ENCODE assay signal across 8 cellular contexts in genomic region chr1:112707217-112708001, GRCh38. TPM values are rescaled to one million over a fixed set of nuclear protein-coding genes. Genes with fewer than 3 reads are reported as not detected.
DNase-seq lines count a peak whose midpoint lies in the region; ATAC-seq and TF ChIP-seq lines count a peak whose summit lies in the region.

No MANE protein-coding gene starts in this region.

- H3K4me2 ChIP-seq in parathyroid adenoma (ENCODE audit: low read length) = peak overlapping the region; percentile 67

- intact Hi-C loops in adrenal gland (cut with DNase I) = loop anchor here (5.0 kb wide), 5 partner anchors 35 to 320 kb away; partner anchors contain the start of genes CAPZA1 (in 1 of the 2), CTTNBP2NL (in 1 of the 2), MOV10 (in 1 of the 2) and ST7L (in 1 of the 2)
- intact Hi-C loops in heart right ventricle (cut with DNase I) = loop anchor here (1.0 to 10.0 kb wide), 16 partner anchors 33 to 973 kb away; partner anchors contain the start of genes CAPZA1 (in 6 of the 10), ST7L (in 6 of the 10), MOV10 (in 5 of the 10) and CTTNBP2NL (in 1 of the 10)

- H3K27me3 ChIP-seq in adrenal gland (no peaks in the 10 kb centered on the region), heart right ventricle (no peaks in the 10 kb centered on the region), parathyroid adenoma (ENCODE audit: control insufficient read depth, insufficient read depth, low read length) (no peaks in the 10 kb centered on the region)

- TF ChIP-seq POLR2A in adrenal gland (IDR thresholded peaks at IDR 0.05) = no peak

- ATAC-seq in HG02571 (IDR thresholded peaks at IDR 0.05; ENCODE audit: unreplicated experiment) = peak; percentile 60
- peak; percentile 61 to 78 (median 68) for ATAC-seq in heart right ventricle

- H3K27ac ChIP-seq in adrenal gland (peak overlapping the region in 4 of 5 donors; percentile 86 to 95 (median 92)), heart right ventricle (peak overlapping the region; percentile 96 to 100 (median 99)), parathyroid adenoma (peak overlapping the region; percentile 62)

- DNase-seq in MV-4-11 (lab: John Stamatoyannopoulos, UW) (peak; percentile 40), SW 1271 (lab: John Stamatoyannopoulos, UW) (peak; percentile 56 to 78), adrenal gland (peak; percentile 90 to 94 (median 92)), heart right ventricle (peak; percentile 88 to 92), KG1 (lab: John Stamatoyannopoulos, UW) (no peak)

- 6 to 16% (median 11%) methylated on average over 20 to 43 of the region's 43 CpGs for WGBS in adrenal gland, 4 donors
- WGBS in heart right ventricle, 2 donors = 5 to 6% methylated on average over 43 of the region's 43 CpGs

- peaks cover 0 to 12% of the 10 kb centered on the region in 2 donors for H3K36me3 ChIP-seq in adrenal gland (replicated peaks in 1 of 2)
- peaks cover 0 to 20% (median 9%) of the 10 kb centered on the region in 9 donors for H3K36me3 ChIP-seq in heart right ventricle
- H3K36me3 ChIP-seq in parathyroid adenoma (ENCODE audit: control insufficient read depth, insufficient read depth, low read length) = no peaks in the 10 kb centered on the region

- no peaks in the 10 kb centered on the region for H3K9me3 ChIP-seq in adrenal gland (replicated peaks in 1 of 3)
- no peaks in the 10 kb centered on the region for H3K9me3 ChIP-seq in heart right ventricle
- H3K9me3 ChIP-seq in parathyroid adenoma (ENCODE audit: control insufficient read depth, low read length) = no peaks in the 10 kb centered on the region

- H3K9ac ChIP-seq in parathyroid adenoma = no peak overlapping the region

- H2AFZ ChIP-seq in parathyroid adenoma = peak overlapping the region; percentile 93

- H3K4me1 ChIP-seq in adrenal gland (replicated peaks in 1 of 2) = peaks cover 23 to 32% of the 10 kb centered on the region in 2 donors
- H3K4me1 ChIP-seq in heart right ventricle = peaks cover 9 to 44% (median 41%) of the 10 kb centered on the region in 9 donors
- H3K4me1 ChIP-seq in parathyroid adenoma = peaks cover 22% of the 10 kb centered on the region

- H3K4me3 ChIP-seq in GM12875 (ENCODE audit: low read depth, low read length) = peak overlapping the region; percentile 84
- H3K4me3 ChIP-seq in adrenal gland = peak overlapping the region in 2 of 4 donors; percentile 85 to 99
- peak overlapping the region; percentile 89 to 100 (median 98) for H3K4me3 ChIP-seq in heart right ventricle
- H3K4me3 ChIP-seq in parathyroid adenoma (ENCODE audit: low read depth, low read length) = peak overlapping the region; percentile 94

- TF ChIP-seq CTCF in GM12875 (IDR thresholded peaks at IDR 0.05; ENCODE audit: borderline replicate concordance, insufficient read depth, low read depth, low read length) (peak; percentile 96), adrenal gland (IDR thresholded peaks at IDR 0.05) (peak; percentile 87 to 94 (median 88)), heart right ventricle (IDR thresholded peaks at IDR 0.05) (peak; percentile 91 to 97 (median 95)), parathyroid adenoma (IDR thresholded peaks at IDR 0.05) (peak; percentile 82)

- H3K79me2 ChIP-seq in parathyroid adenoma = peaks cover 2% of the 10 kb centered on the region

RNA-seq across cellular contexts. Expression of gene RHOC, which starts 0.5 kb away (rescaled TPM):
- total RNA-seq in adrenal gland = 100 to 1,000 TPM; 191 to 374 (median 235) TPM
- polyA plus RNA-seq in adrenal gland = 100 to 1,000 TPM; 186 to 242 (median 238) TPM
- 100 to 1,000 TPM; 115 to 225 (median 158) TPM for total RNA-seq in heart right ventricle
- 100 to 1,000 TPM; 156 to 408 TPM for polyA plus RNA-seq in heart right ventricle

RNA-seq across cellular contexts. Expression of gene PPM1J, which starts 7.7 kb away (rescaled TPM):
- total RNA-seq in adrenal gland (1 to 10 TPM in 3 of 8 donors, under 1 TPM in 4, not detected in 1; 0.31 to 4.7 (median 0.61) TPM), heart right ventricle (10 to 100 TPM in 1 of 10 donors, 1 to 10 TPM in 9; 5.8 to 11.0 (median 8.5) TPM)
- polyA plus RNA-seq in adrenal gland (1 to 10 TPM; 1.7 to 5.1 (median 2.7) TPM), heart right ventricle (1 to 10 TPM; 2.4 to 8.4 TPM)

RNA-seq across cellular contexts. Expression of gene MOV10, which starts 33.0 kb away (rescaled TPM):
- total RNA-seq in adrenal gland = 10 to 100 TPM; 39.1 to 86.7 (median 58.1) TPM
- polyA plus RNA-seq in adrenal gland = 100 to 1,000 TPM in 2 of 3 donors, 10 to 100 TPM in 1; 43.7 to 372 (median 242) TPM
- 10 to 100 TPM in 8 of 10 donors, 1 to 10 TPM in 2; 6.3 to 25.8 (median 13.9) TPM for total RNA-seq in heart right ventricle
- polyA plus RNA-seq in heart right ventricle = 10 to 100 TPM; 17.8 to 69.4 TPM
